In genomic region chr9:120857902-120858301, GRCh38 we compare ENCODE assay signal across 18 cellular contexts.
"Had no signal": no experiment of that assay in that cellular context is flagged by ENCODE, and none has a peak within 500 bp of the region (broad histone marks: within the 10 kb centered on the region; RNA-seq: fewer than 3 reads in every experiment).

No MANE protein-coding gene starts in this region.

- H3K4me1 ChIP-seq: foreskin keratinocyte, upper lobe of left lung had no signal

- H3K27ac Mint-ChIP-seq: memory B cell had no signal

- H3K4me3 Mint-ChIP-seq: brain, memory B cell, natural killer cell had no signal

- H3K27me3 ChIP-seq: foreskin keratinocyte, neutrophil, SJSA1, upper lobe of left lung had no signal

- DNase-seq: activated CD4-positive, alpha-beta T cell treated with anti-CD3 and anti-CD28 coated beads, Interleukin-2, amount 50 U/mL, for 48 hours; activated CD8-positive, alpha-beta memory T cell treated with anti-CD3 and anti-CD28 coated beads, Interleukin-2, amount 50 U/mL, for 4 hours; activated naive CD4-positive, alpha-beta T cell treated with Interleukin-2 at 50 U/mL for 16 hours; central memory CD4-positive, alpha-beta T cell; cortex of kidney; effector CD8-positive, alpha-beta T cell; foreskin keratinocyte; mucosa of descending colon; natural killer cell; retina; stimulated activated CD4-positive, alpha-beta T cell treated with anti-CD3 and anti-CD28 coated beads, Interleukin-15, amount 100 ng/mL, for 24 hours; stimulated activated CD4-positive, alpha-beta T cell treated with anti-CD3 and anti-CD28 coated beads, Interleukin-4, amount 100 ng/mL, for 1 hour; stimulated activated naive CD4-positive, alpha-beta T cell treated with Interleukin-2 at 50 U/mL for 16 hours; upper lobe of left lung had no signal

- ATAC-seq: foreskin keratinocyte, natural killer cell had no signal

- H3K27me3 Mint-ChIP-seq: memory B cell had no signal

- H3K4me3 ChIP-seq: mucosa of descending colon, SJSA1, upper lobe of left lung had no signal

- H3K9me3 ChIP-seq: mucosa of descending colon, neutrophil, SJSA1, upper lobe of left lung had no signal

- H3K9me3 Mint-ChIP-seq: brain, memory B cell, natural killer cell had no signal

- H3K27ac ChIP-seq: foreskin keratinocyte, SJSA1, upper lobe of left lung had no signal
